17 cellular contexts compared by ENCODE assay signal in the genomic region with DNA sequence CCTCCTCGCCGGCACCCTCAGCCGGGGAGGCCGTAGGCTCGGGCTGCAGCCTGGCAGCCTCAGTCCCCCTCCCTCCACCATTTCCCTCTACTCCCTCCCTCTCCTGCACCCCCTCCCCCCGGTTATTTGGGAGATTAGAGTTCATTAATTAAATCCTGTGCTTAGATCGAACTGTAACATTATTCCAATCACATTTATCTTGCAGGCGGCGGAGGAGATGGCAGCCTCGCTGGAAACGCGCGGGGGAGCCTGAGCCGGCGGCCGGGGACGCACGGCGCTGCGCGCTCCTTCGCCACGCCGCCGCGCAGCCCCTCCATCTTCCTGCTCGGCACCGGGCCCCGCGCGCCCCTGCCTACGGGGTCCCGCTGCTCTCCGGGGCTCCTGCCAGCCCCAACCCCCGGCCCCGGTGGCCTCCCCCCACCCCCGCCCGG. TPM values are rescaled to one million over a fixed set of nuclear protein-coding genes. Genes with fewer than 3 reads are reported as not detected.
A peak's percentile ranks its signal among the peaks of the same experiment; 100 is the strongest.
DNase-seq lines count a peak whose midpoint lies in the region; ATAC-seq and TF ChIP-seq lines count a peak whose summit lies in the region.
"Had no signal": no experiment of that assay in that cellular context is flagged by ENCODE, and none has a peak within 500 bp of the region (broad histone marks: within the 10 kb centered on the region; RNA-seq: fewer than 3 reads in every experiment).

A gene with protein sequence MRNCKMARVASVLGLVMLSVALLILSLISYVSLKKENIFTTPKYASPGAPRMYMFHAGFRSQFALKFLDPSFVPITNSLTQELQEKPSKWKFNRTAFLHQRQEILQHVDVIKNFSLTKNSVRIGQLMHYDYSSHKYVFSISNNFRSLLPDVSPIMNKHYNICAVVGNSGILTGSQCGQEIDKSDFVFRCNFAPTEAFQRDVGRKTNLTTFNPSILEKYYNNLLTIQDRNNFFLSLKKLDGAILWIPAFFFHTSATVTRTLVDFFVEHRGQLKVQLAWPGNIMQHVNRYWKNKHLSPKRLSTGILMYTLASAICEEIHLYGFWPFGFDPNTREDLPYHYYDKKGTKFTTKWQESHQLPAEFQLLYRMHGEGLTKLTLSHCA (plus strand): TSS at position 287 of the 431 bp plus-strand sequence. CDS start 290 bp downstream, outside the sequence.

- no peak for TF ChIP-seq POLR2A in gastroesophageal sphincter (IDR thresholded peaks at IDR 0.05)

- intact Hi-C loops in left ventricle myocardium inferior (cut with micrococcal nuclease) (no loop called here), Right ventricle myocardium superior (cut with DNase I) (no loop called here)

- TF ChIP-seq EP300 in gastroesophageal sphincter (IDR thresholded peaks at IDR 0.05), result no peak

- TF ChIP-seq CTCF in left ventricle myocardium inferior (IDR thresholded peaks at IDR 0.05; ENCODE audit: borderline replicate concordance), result no peak
- TF ChIP-seq CTCF in gastroesophageal sphincter (IDR thresholded peaks at IDR 0.05), result no peak

- H3K36me3 ChIP-seq in left ventricle myocardium inferior (no peaks in the 10 kb centered on the region), gastroesophageal sphincter (no peaks in the 10 kb centered on the region)

- H3K4me3 ChIP-seq in left ventricle myocardium inferior, result peak within 1 kb of the TSS; percentile 29
- H3K4me3 ChIP-seq in iPS-18c (ENCODE audit: insufficient read depth, low read depth, low read length), result peak within 1 kb of the TSS; percentile 80
- no peak within 1 kb of the TSS for H3K4me3 ChIP-seq in gastroesophageal sphincter

- DNase-seq in left ventricle myocardium inferior (no peak), Right ventricle myocardium superior (no peak), SK-N-DZ (ENCODE audit: low spot score) (peak; percentile 8), T-helper 1 cell (no peak)
- DNase-seq in stimulated activated naive CD4-positive, alpha-beta T cell treated with Interleukin-2 at 50 U/mL for 16 hours (lab: John Stamatoyannopoulos, UW), result no peak
- DNase-seq: activated CD8-positive, alpha-beta memory T cell treated with anti-CD3 and anti-CD28 coated beads, Interleukin-2, amount 10 ng/mL, durations not matched to agents 7 days and 5 days; islet precursor cell; Kasumi-1; NCI-H69; SHP77 treated with DMSO at 0.1 percent for 48 hours; stimulated activated CD4-positive, alpha-beta T cell treated with anti-CD3 and anti-CD28 coated beads, Interleukin-4, amount 100 ng/mL, for 24 hours; stimulated activated naive CD4-positive, alpha-beta T cell had no signal

- no peak within 1 kb of the TSS for H3K27ac ChIP-seq in left ventricle myocardium inferior (replicated peaks)
- no peak within 1 kb of the TSS for H3K27ac ChIP-seq in gastroesophageal sphincter

- 3% methylated on average over 6 of the region's 38 CpGs; no CpG with 5 or more reads in 1 of the 2 donors for whole genome bisulfite sequencing in gastroesophageal sphincter (ENCODE audit: low coverage in 1 of 2), 2 donors

- peaks cover 10% of the 10 kb centered on the region for H3K4me1 ChIP-seq in left ventricle myocardium inferior
- peaks cover 0 to 21% (median 0%) of the 10 kb centered on the region in 3 donors for H3K4me1 ChIP-seq in gastroesophageal sphincter

- H3K27me3 ChIP-seq in left ventricle myocardium inferior (ENCODE audit: low read depth) (peaks cover 100% of the 10 kb centered on the region), gastroesophageal sphincter (peaks cover 92% of the 10 kb centered on the region)

- no peaks in the 10 kb centered on the region for H3K9me3 ChIP-seq in left ventricle myocardium inferior (replicated peaks)
- H3K9me3 ChIP-seq in iPS-18c (ENCODE audit: control insufficient read depth, insufficient read depth, low read length), result no peaks in the 10 kb centered on the region
- H3K9me3 ChIP-seq in gastroesophageal sphincter, result peaks cover 0 to 8% (median 0%) of the 10 kb centered on the region in 3 donors

- ATAC-seq in Right ventricle myocardium superior (ENCODE audit: poor library complexity), result no peak
- ATAC-seq in HG02884 (IDR thresholded peaks at IDR 0.05; ENCODE audit: unreplicated experiment), result no peak
- ATAC-seq in gastroesophageal sphincter, result no peak
- ATAC-seq: activated CD8-positive, alpha-beta memory T cell treated with anti-CD3 and anti-CD28 coated beads, Interleukin-2, amount 10 ng/mL, durations not matched to agents 7 days and 5 days had no signal

RNA-seq across cellular contexts. Expression of the gene that starts here (rescaled TPM):
- not detected for total RNA-seq in left ventricle myocardium inferior
- total RNA-seq in Right ventricle myocardium superior, result not detected
- 2.1 and 2.4 TPM in 2 replicates for polyA plus RNA-seq in SK-N-DZ (2014; cell fraction: cytosol; rRNA removed)
- polyA plus RNA-seq in SK-N-DZ (2014; cell fraction: nucleus; rRNA removed), result 3.0 and 15.7 TPM in 2 replicates
- total RNA-seq in gastroesophageal sphincter, result under 1 TPM in 2 of 4 donors, not detected in 2; under 0.01 to 0.04 TPM
- total RNA-seq: activated CD8-positive, alpha-beta memory T cell treated with anti-CD3 and anti-CD28 coated beads, Interleukin-2, amount 10 ng/mL, durations not matched to agents 7 days and 5 days; chondrocyte; renal cortical epithelial cell had no signal

Comparison
In these comparisons a context has a peak if more than half of its experiments do, and no peak if none do; other contexts are left out.
1. H3K4me3 ChIP-seq: peak in left ventricle myocardium inferior (single experiment) and iPS-18c (single experiment); none in gastroesophageal sphincter (0 of 2).